ENCODE assay signal across 1 cellular context in genomic region chr11:12868315-12869073, GRCh38.
TF ChIP-seq lines count a peak whose summit lies in the region.

No MANE protein-coding gene starts in this region.

TF ChIP-seq in HCT116, 20 proteins besides CTCF, POLR2A, EP300 and RAD21 (continued from another document):
- TF ChIP-seq ZBTB33 (IDR thresholded peaks at IDR 0.05; ENCODE audit: extremely low read depth, insufficient replicate concordance, low read length) (no peak), SIN3A (IDR thresholded peaks at IDR 0.05; ENCODE audit: low read depth) (no peak), TCF7L2 (IDR thresholded peaks at IDR 0.05; ENCODE audit: borderline replicate concordance, extremely low read depth, insufficient read depth, insufficient read length) (no peak), POLR2AphosphoS5 (IDR thresholded peaks at IDR 0.05; ENCODE audit: low read depth, low read length) (no peak), ZFX (IDR thresholded peaks at IDR 0.05) (no peak), EZH2 (IDR thresholded peaks at IDR 0.05) (no peak), EGR1 (IDR thresholded peaks at IDR 0.05; ENCODE audit: low read depth) (no peak), MAX (IDR thresholded peaks at IDR 0.05) (no peak), YY1 (IDR thresholded peaks at IDR 0.05; ENCODE audit: extremely low read depth, insufficient replicate concordance, low read depth, low read length) (no peak), SP1 (IDR thresholded peaks at IDR 0.05; ENCODE audit: low read depth) (no peak)
